8 cellular contexts compared by ENCODE assay signal in genomic region chr5:56669534-56670483, GRCh38.
DNase-seq lines count a peak whose midpoint lies in the region; ATAC-seq and TF ChIP-seq lines count a peak whose summit lies in the region.

No MANE protein-coding gene starts in this region.

- peak overlapping the region; percentile 24 for H3K27ac ChIP-seq in trophoblast cell (ENCODE audit: low read depth, low read length)

- H3K36me3 ChIP-seq in GM06990 (ENCODE audit: control insufficient read depth, insufficient read depth, low read length) (no peaks in the 10 kb centered on the region), trophoblast cell (ENCODE audit: control insufficient read depth in 1 of 2, insufficient read depth in 2 of 2, low read length in 2 of 2) (no peaks in the 10 kb centered on the region)

- peak overlapping the region; percentile 40 for H4K12ac ChIP-seq in trophoblast cell (ENCODE audit: low read depth, low read length)

- H3K4me3 ChIP-seq in GM06990 (replicated peaks; ENCODE audit: low read depth, low read length), result no peak overlapping the region
- H3K4me3 ChIP-seq in trophoblast cell (ENCODE audit: low read depth, low read length), result no peak overlapping the region

- TF ChIP-seq CTCF in GM06990 (IDR thresholded peaks at IDR 0.05; ENCODE audit: insufficient read depth, low read length, poor library complexity, severe bottlenecking), result no peak
- no peak for TF ChIP-seq CTCF in HFFc6 (IDR thresholded peaks at IDR 0.05)

- peak overlapping the region; percentile 91 for H2BK5ac ChIP-seq in trophoblast cell (ENCODE audit: low read depth, low read length, poor library complexity)

- WGBS in trophoblast cell (ENCODE audit: extremely low coverage, insufficient coverage, insufficient read length), result no CpG with 5 or more reads among the region's 10 CpGs

- peaks cover 1% of the 10 kb centered on the region for H3K79me2 ChIP-seq in trophoblast cell (ENCODE audit: control insufficient read depth, insufficient read depth, low read length, poor library complexity)

- H2AFZ ChIP-seq in trophoblast cell (ENCODE audit: insufficient read depth, low read length, poor library complexity), result peak overlapping the region; percentile 33

- H3K23ac ChIP-seq in trophoblast cell (ENCODE audit: low read length), result no peak overlapping the region

- H3K4me2 ChIP-seq in trophoblast cell (ENCODE audit: low read length), result no peak overlapping the region

- no peaks in the 10 kb centered on the region for H3K36me3 Mint-ChIP-seq in HFFc6 (ENCODE audit: low read depth)

- H3K27ac Mint-ChIP-seq in HFFc6, result no peak overlapping the region

- peak overlapping the region; percentile 99 for H2BK12ac ChIP-seq in trophoblast cell (ENCODE audit: low read length)

- H4K8ac ChIP-seq in trophoblast cell (ENCODE audit: low read depth, low read length), result peak overlapping the region; percentile 68

- peaks cover 15% of the 10 kb centered on the region for H3K4me1 Mint-ChIP-seq in HFFc6 (ENCODE audit: low read depth)

- ATAC-seq in GM21576 (IDR thresholded peaks at IDR 0.05; ENCODE audit: unreplicated experiment) (peak; percentile 98), esophagus mucosa (peak; percentile 91)

- peak overlapping the region; percentile 91 for H4K91ac ChIP-seq in trophoblast cell (ENCODE audit: low read depth, low read length)

- H3K27me3 Mint-ChIP-seq in HFFc6 (ENCODE audit: insufficient read depth), result peaks cover 17% of the 10 kb centered on the region

- H3K4me1 ChIP-seq in trophoblast cell (ENCODE audit: control insufficient read depth in 1 of 2, insufficient read depth in 2 of 2, low read length in 2 of 2), result peaks cover 9 to 17% of the 10 kb centered on the region in 2 experiments

- DNase-seq in GM06990 (ENCODE audit: extremely low read depth, insufficient read length) (peak; percentile 77), KG1 (lab: John Stamatoyannopoulos, UW) (peak; percentile 40), T-helper 9 cell (peak; percentile 4), trophoblast cell (peak in 1 of 2 donors; percentile 45), HFFc6 (no peak), DMS 273 treated with DMSO at 0.1 percent for 48 hours (lab: John Stamatoyannopoulos, UW) (no peak)

- H2AK5ac ChIP-seq in trophoblast cell (ENCODE audit: low read length), result peak overlapping the region; percentile 95

- peaks cover 4% of the 10 kb centered on the region for H3K27me3 ChIP-seq in GM06990 (replicated peaks; ENCODE audit: control insufficient read depth, insufficient read depth, low read length)
- H3K27me3 ChIP-seq in trophoblast cell (ENCODE audit: insufficient read depth, low read length), result no peaks in the 10 kb centered on the region

- no peaks in the 10 kb centered on the region for H3K9me3 Mint-ChIP-seq in HFFc6

- peak overlapping the region; percentile 86 for H3K14ac ChIP-seq in trophoblast cell (ENCODE audit: low read length)

- H3K79me1 ChIP-seq in trophoblast cell (ENCODE audit: low read length), result peaks cover 8% of the 10 kb centered on the region

- no peak overlapping the region for H3K4me3 Mint-ChIP-seq in HFFc6

- H3K18ac ChIP-seq in trophoblast cell (ENCODE audit: low read length), result peak overlapping the region; percentile 78

- H3K9ac ChIP-seq in trophoblast cell (ENCODE audit: low read length), result no peak overlapping the region

- no peaks in the 10 kb centered on the region for H3K9me3 ChIP-seq in trophoblast cell (ENCODE audit: insufficient read depth, low read depth, low read length)

- H3K4ac ChIP-seq in trophoblast cell (ENCODE audit: low read depth, low read length), result peak overlapping the region; percentile 43

- H2BK120ac ChIP-seq in trophoblast cell (ENCODE audit: insufficient read depth, low read length, poor library complexity), result peak overlapping the region; percentile 81

Comparison
In these comparisons a context has a peak if more than half of its experiments do, and no peak if none do; other contexts are left out.
1. DNase-seq: peak in GM06990 (single experiment), KG1 (single experiment) and T-helper 9 cell (single experiment); none in HFFc6 (single experiment) and DMS 273 treated with DMSO at 0.1 percent for 48 hours (single experiment).